In the genomic region with DNA sequence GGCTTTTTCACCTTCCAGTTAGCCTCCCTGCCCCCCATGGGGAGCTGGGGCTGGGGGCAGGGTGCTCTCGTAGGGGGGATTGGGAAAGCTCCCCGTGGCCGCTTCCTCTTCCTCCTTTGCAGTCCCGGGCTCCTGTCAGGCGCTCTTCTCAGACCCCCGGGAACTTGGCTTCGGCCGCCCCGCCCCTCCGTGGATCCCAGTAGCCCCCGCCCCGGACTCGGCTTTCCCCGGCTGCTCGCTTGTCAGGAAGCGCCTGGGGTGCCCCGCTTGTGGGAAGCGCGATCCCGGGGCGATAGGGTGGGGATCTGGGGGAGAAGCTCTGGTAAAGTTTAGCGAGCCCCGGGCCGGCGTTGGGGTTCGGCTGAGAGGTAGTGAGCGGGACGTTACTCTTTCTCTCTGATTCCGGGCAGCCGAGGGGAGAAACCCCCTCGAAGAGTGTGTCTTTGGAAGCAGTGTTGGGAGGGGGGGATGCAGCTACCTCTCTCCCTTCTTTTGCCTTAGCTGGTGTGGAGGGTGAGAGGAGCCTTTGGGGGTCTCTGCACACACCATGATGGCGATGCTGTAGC, we compare ENCODE assay signal across 8 cellular contexts. TPM values are rescaled to one million over a fixed set of nuclear protein-coding genes. Genes with fewer than 3 reads are reported as not detected.
DNase-seq lines count a peak whose midpoint lies in the region; ATAC-seq and TF ChIP-seq lines count a peak whose summit lies in the region.

No MANE protein-coding gene starts in this region.

- 0% methylated on average over 27 to 32 of the region's 32 CpGs for WGBS in ovary, 3 donors

- CTCF ChIA-PET in Panc1 (lab: Charles Lee): interaction anchor here (0.5 to 0.7 kb wide), 2 partner anchors 63 to 190 kb away, joined by 3 to 4 read pairs; no protein-coding TSS in a partner anchor
- CTCF ChIA-PET in activated naive CD4-positive, alpha-beta T cell treated with anti-CD3 and anti-CD28 coated beads, Interleukin-2, amount 10 ng/mL, durations not matched to agents 7 days and 5 days (lab: Charles Lee): interaction anchor here (1.4 to 1.6 kb wide), 2 partner anchors 100 to 155 kb away, joined by 3 to 4 read pairs; no protein-coding TSS in a partner anchor

- H3K27me3 Mint-ChIP-seq in activated naive CD4-positive, alpha-beta T cell treated with anti-CD3 and anti-CD28 coated beads, Interleukin-2, amount 10 ng/mL, durations not matched to agents 7 days and 5 days: peaks cover 4% of the 10 kb centered on the region

- ATAC-seq in HG03354 (IDR thresholded peaks at IDR 0.05; ENCODE audit: poor library complexity, severe bottlenecking, unreplicated experiment) (peak; percentile 32), Panc1 (peak; percentile 75), HG03469 (IDR thresholded peaks at IDR 0.05; ENCODE audit: unreplicated experiment) (no peak)

- no peaks in the 10 kb centered on the region; the same call in 1 of the 2 replicates for H3K36me3 ChIP-seq in Panc1 (ENCODE audit: control insufficient read depth, insufficient read depth, low read length)
- no peaks in the 10 kb centered on the region for H3K36me3 ChIP-seq in ovary

- peaks cover 10% of the 10 kb centered on the region for H3K36me3 Mint-ChIP-seq in activated naive CD4-positive, alpha-beta T cell treated with anti-CD3 and anti-CD28 coated beads, Interleukin-2, amount 10 ng/mL, durations not matched to agents 7 days and 5 days

- H3K4me3 ChIP-seq in Panc1 (ENCODE audit: low read depth in 2 of 2, low read length in 2 of 2): peak overlapping the region; percentile 61 to 87
- peak overlapping the region; percentile 100 for H3K4me3 ChIP-seq in ovary

- H3K27me3 ChIP-seq in Panc1 (ENCODE audit: control insufficient read depth, insufficient read depth, low read length): no peaks in the 10 kb centered on the region
- no peaks in the 10 kb centered on the region for H3K27me3 ChIP-seq in ovary

- TF ChIP-seq POLR2A in ovary (IDR thresholded peaks at IDR 0.05): no peak

- peaks cover 44% of the 10 kb centered on the region for H3K4me1 ChIP-seq in Panc1 (ENCODE audit: control insufficient read depth, insufficient read depth, low read length)
- H3K4me1 ChIP-seq in ovary (ENCODE audit: insufficient read depth): peaks cover 3% of the 10 kb centered on the region

- H3K27ac Mint-ChIP-seq in activated naive CD4-positive, alpha-beta T cell treated with anti-CD3 and anti-CD28 coated beads, Interleukin-2, amount 10 ng/mL, durations not matched to agents 7 days and 5 days: peak overlapping the region; percentile 87

- POLR2A ChIA-PET in Panc1 (lab: Charles Lee): interaction anchor here (0.7 kb wide), 2 partner anchors 108 to 198 kb away, joined by 3 to 4 read pairs; no protein-coding TSS in a partner anchor

- no peaks in the 10 kb centered on the region for H3K9me3 Mint-ChIP-seq in activated naive CD4-positive, alpha-beta T cell treated with anti-CD3 and anti-CD28 coated beads, Interleukin-2, amount 10 ng/mL, durations not matched to agents 7 days and 5 days

- peak overlapping the region; percentile 85 for H3K27ac ChIP-seq in Panc1 (ENCODE audit: low read length)
- H3K27ac ChIP-seq in ovary: peak overlapping the region; percentile 60 to 76

- H3K4me1 Mint-ChIP-seq in activated naive CD4-positive, alpha-beta T cell treated with anti-CD3 and anti-CD28 coated beads, Interleukin-2, amount 10 ng/mL, durations not matched to agents 7 days and 5 days: peaks cover 41% of the 10 kb centered on the region

- DNase-seq in activated effector memory CD4-positive, alpha-beta T cell treated with anti-CD3 and anti-CD28 coated beads, Interleukin-2, amount 50 U/mL, for 16 hours: peak; percentile 81
- DNase-seq in activated effector memory CD4-positive, alpha-beta T cell treated with Interleukin-2 at 50 U/mL for 16 hours: no peak
- no peak for DNase-seq in Panc1 (ENCODE audit: low read depth, low spot score)
- DNase-seq in activated naive CD4-positive, alpha-beta T cell treated with anti-CD3 and anti-CD28 coated beads, Interleukin-2, amount 10 ng/mL, durations not matched to agents 7 days and 5 days: peak; percentile 69
- DNase-seq in head of caudate nucleus: peak; percentile 11 to 77 (median 56)
- DNase-seq in ovary: peak; percentile 52 to 77 (median 66)

- TF ChIP-seq EP300 in ovary (IDR thresholded peaks at IDR 0.05): no peak

- no TSS peak for BruUV-seq in Panc1 (replicated peaks; lab: Mats Ljungman, UMichigan)

- H3K4me3 Mint-ChIP-seq in activated naive CD4-positive, alpha-beta T cell treated with anti-CD3 and anti-CD28 coated beads, Interleukin-2, amount 10 ng/mL, durations not matched to agents 7 days and 5 days: peak overlapping the region; percentile 89

- H3K9me3 ChIP-seq in Panc1 (ENCODE audit: control insufficient read depth, insufficient read depth, low read depth, low read length) (no peaks in the 10 kb centered on the region), ovary (no peaks in the 10 kb centered on the region)

- intact Hi-C loops in Panc1 (cut with micrococcal nuclease; ENCODE audit: unreplicated experiment) (loop anchor here (5.0 to 10.0 kb wide), 2 partner anchors 100 to 192 kb away; no protein-coding TSS in a partner anchor), head of caudate nucleus (cut with DNase I) (no loop called here), ovary (cut with DNase I) (loop anchor here in 3 of 4 donors (10.0 kb wide), 3 partner anchors 160 to 190 kb away; no protein-coding TSS in a partner anchor)

- in situ Hi-C loops in Panc1 (cut with HindIII; ENCODE audit: low pct_unique_long_range_greater_than_20kb, low sequenced_read_pairs): no loop called here

- no peak for TF ChIP-seq CTCF in Panc1 (IDR thresholded peaks at IDR 0.05)
- no peak for TF ChIP-seq CTCF in ovary (IDR thresholded peaks at IDR 0.05)

RNA-seq across cellular contexts. Expression of a gene that starts 0.6 kb away (rescaled TPM):
- 44.5 TPM for total RNA-seq in Panc1 (2021; ENCODE audit: unreplicated experiment)
- 34.8 TPM for polyA plus RNA-seq in Panc1 (2012; ENCODE audit: insufficient read length)
- total RNA-seq in ovary: 10 to 100 TPM; 39.8 to 75.4 (median 53.6) TPM
- 10 to 100 TPM; 18.6 to 43.7 TPM for polyA plus RNA-seq in ovary

Comparison
In these comparisons a context has a peak if more than half of its experiments do, and no peak if none do; other contexts are left out.
1. DNase-seq: peak in activated effector memory CD4-positive, alpha-beta T cell treated with anti-CD3 and anti-CD28 coated beads, Interleukin-2, amount 50 U/mL, for 16 hours (single experiment), activated naive CD4-positive, alpha-beta T cell treated with anti-CD3 and anti-CD28 coated beads, Interleukin-2, amount 10 ng/mL, durations not matched to agents 7 days and 5 days (single experiment), head of caudate nucleus (42 of 42) and ovary (5 of 5); none in activated effector memory CD4-positive, alpha-beta T cell treated with Interleukin-2 at 50 U/mL for 16 hours (single experiment) and Panc1 (single experiment).